Comparison of ENCODE assay signal across 1 cellular context in the genomic region with DNA sequence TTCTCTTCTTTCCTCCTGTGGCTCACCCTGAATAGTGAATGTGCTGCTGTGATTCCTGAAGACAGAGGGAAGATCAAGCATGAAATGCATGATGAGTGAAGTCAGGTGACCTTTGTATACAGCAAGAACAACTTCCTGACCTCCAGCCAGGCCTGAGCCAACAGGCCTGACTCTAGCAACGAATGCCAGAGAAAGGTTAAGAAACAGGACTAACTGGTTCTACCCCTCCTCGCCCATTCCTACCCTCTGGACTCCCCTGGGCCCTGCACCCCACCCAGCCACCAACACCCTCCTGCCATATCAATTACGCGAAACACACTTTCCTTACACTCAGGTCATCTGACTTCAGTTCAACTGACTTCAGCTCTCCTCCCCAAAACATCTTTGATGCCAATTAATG.
TF ChIP-seq lines count a peak whose summit lies in the region.

No MANE protein-coding gene starts in this region.

TF ChIP-seq in GM23338, 12 proteins besides CTCF, POLR2A, EP300 and RAD21 (continued from another document):
- TF ChIP-seq, protein P1, sequence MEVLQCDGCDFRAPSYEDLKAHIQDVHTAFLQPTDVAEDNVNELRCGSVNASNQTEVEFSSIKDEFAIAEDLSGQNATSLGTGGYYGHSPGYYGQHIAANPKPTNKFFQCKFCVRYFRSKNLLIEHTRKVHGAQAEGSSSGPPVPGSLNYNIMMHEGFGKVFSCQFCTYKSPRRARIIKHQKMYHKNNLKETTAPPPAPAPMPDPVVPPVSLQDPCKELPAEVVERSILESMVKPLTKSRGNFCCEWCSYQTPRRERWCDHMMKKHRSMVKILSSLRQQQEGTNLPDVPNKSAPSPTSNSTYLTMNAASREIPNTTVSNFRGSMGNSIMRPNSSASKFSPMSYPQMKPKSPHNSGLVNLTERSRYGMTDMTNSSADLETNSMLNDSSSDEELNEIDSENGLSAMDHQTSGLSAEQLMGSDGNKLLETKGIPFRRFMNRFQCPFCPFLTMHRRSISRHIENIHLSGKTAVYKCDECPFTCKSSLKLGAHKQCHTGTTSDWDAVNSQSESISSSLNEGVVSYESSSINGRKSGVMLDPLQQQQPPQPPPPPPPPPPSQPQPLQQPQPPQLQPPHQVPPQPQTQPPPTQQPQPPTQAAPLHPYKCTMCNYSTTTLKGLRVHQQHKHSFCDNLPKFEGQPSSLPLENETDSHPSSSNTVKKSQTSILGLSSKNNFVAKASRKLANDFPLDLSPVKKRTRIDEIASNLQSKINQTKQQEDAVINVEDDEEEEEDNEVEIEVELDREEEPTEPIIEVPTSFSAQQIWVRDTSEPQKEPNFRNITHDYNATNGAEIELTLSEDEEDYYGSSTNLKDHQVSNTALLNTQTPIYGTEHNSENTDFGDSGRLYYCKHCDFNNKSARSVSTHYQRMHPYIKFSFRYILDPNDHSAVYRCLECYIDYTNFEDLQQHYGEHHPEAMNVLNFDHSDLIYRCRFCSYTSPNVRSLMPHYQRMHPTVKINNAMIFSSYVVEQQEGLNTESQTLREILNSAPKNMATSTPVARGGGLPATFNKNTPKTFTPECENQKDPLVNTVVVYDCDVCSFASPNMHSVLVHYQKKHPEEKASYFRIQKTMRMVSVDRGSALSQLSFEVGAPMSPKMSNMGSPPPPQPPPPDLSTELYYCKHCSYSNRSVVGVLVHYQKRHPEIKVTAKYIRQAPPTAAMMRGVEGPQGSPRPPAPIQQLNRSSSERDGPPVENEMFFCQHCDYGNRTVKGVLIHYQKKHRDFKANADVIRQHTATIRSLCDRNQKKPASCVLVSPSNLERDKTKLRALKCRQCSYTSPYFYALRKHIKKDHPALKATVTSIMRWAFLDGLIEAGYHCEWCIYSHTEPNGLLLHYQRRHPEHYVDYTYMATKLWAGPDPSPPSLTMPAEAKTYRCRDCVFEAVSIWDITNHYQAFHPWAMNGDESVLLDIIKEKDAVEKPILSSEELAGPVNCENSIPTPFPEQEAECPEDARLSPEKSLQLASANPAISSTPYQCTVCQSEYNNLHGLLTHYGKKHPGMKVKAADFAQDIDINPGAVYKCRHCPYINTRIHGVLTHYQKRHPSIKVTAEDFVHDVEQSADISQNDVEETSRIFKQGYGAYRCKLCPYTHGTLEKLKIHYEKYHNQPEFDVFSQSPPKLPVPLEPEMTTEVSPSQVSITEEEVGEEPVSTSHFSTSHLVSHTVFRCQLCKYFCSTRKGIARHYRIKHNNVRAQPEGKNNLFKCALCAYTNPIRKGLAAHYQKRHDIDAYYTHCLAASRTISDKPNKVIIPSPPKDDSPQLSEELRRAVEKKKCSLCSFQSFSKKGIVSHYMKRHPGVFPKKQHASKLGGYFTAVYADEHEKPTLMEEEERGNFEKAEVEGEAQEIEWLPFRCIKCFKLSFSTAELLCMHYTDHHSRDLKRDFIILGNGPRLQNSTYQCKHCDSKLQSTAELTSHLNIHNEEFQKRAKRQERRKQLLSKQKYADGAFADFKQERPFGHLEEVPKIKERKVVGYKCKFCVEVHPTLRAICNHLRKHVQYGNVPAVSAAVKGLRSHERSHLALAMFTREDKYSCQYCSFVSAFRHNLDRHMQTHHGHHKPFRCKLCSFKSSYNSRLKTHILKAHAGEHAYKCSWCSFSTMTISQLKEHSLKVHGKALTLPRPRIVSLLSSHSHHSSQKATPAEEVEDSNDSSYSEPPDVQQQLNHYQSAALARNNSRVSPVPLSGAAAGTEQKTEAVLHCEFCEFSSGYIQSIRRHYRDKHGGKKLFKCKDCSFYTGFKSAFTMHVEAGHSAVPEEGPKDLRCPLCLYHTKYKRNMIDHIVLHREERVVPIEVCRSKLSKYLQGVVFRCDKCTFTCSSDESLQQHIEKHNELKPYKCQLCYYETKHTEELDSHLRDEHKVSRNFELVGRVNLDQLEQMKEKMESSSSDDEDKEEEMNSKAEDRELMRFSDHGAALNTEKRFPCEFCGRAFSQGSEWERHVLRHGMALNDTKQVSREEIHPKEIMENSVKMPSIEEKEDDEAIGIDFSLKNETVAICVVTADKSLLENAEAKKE (CRISPR knock-in tag; IDR thresholded peaks at IDR 0.05), result no peak
- TF ChIP-seq CREB1 (CRISPR knock-in tag; IDR thresholded peaks at IDR 0.05; ENCODE audit: low read depth) (no peak), EZH2 (IDR thresholded peaks at IDR 0.05; ENCODE audit: low read depth, unreplicated experiment) (no peak), EZH2phosphoT487 (IDR thresholded peaks at IDR 0.05; ENCODE audit: unreplicated experiment) (no peak)
- TF ChIP-seq, protein P2, sequence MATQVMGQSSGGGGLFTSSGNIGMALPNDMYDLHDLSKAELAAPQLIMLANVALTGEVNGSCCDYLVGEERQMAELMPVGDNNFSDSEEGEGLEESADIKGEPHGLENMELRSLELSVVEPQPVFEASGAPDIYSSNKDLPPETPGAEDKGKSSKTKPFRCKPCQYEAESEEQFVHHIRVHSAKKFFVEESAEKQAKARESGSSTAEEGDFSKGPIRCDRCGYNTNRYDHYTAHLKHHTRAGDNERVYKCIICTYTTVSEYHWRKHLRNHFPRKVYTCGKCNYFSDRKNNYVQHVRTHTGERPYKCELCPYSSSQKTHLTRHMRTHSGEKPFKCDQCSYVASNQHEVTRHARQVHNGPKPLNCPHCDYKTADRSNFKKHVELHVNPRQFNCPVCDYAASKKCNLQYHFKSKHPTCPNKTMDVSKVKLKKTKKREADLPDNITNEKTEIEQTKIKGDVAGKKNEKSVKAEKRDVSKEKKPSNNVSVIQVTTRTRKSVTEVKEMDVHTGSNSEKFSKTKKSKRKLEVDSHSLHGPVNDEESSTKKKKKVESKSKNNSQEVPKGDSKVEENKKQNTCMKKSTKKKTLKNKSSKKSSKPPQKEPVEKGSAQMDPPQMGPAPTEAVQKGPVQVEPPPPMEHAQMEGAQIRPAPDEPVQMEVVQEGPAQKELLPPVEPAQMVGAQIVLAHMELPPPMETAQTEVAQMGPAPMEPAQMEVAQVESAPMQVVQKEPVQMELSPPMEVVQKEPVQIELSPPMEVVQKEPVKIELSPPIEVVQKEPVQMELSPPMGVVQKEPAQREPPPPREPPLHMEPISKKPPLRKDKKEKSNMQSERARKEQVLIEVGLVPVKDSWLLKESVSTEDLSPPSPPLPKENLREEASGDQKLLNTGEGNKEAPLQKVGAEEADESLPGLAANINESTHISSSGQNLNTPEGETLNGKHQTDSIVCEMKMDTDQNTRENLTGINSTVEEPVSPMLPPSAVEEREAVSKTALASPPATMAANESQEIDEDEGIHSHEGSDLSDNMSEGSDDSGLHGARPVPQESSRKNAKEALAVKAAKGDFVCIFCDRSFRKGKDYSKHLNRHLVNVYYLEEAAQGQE (IDR thresholded peaks at IDR 0.05; ENCODE audit: unreplicated experiment), result no peak
- TF ChIP-seq, protein P3, sequence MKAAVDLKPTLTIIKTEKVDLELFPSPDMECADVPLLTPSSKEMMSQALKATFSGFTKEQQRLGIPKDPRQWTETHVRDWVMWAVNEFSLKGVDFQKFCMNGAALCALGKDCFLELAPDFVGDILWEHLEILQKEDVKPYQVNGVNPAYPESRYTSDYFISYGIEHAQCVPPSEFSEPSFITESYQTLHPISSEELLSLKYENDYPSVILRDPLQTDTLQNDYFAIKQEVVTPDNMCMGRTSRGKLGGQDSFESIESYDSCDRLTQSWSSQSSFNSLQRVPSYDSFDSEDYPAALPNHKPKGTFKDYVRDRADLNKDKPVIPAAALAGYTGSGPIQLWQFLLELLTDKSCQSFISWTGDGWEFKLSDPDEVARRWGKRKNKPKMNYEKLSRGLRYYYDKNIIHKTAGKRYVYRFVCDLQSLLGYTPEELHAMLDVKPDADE (IDR thresholded peaks at IDR 0.05), result no peak
